ENCODE assay signal across 17 cellular contexts in the genomic region with DNA sequence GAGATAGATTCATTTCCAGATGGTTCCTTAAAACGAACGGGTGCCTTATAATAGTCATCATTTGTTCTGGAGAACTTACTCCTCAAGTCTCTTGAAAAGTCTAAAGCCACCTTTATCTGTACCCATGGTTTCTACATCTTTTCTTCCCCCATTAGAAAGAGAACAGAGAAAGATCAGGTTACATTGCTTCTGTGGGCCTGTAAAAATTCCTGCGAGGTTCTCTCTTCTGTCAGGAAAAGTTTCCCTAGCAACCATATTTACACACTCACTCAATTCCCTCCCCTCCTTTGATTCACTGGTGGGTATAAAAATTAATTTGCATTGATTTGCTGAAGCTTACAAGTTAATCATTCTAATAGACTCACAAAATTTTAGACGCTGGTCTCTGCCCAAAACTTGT. TPM values are rescaled to one million over a fixed set of nuclear protein-coding genes. Genes with fewer than 3 reads are reported as not detected.
DNase-seq lines count a peak whose midpoint lies in the region; ATAC-seq and TF ChIP-seq lines count a peak whose summit lies in the region.
"Had no signal": no experiment of that assay in that cellular context is flagged by ENCODE, and none has a peak within 500 bp of the region (broad histone marks: within the 10 kb centered on the region; RNA-seq: fewer than 3 reads in every experiment).

No MANE protein-coding gene starts in this region.

- H3K27ac ChIP-seq in HUES64 (ENCODE audit: low read depth, low read length), result no peak overlapping the region; the same call in 1 of the 2 replicates
- H3K27ac ChIP-seq in sigmoid colon, result peak overlapping the region in 3 of 4 donors; percentile 10 to 65 (median 37)
- H3K27ac ChIP-seq in ascending aorta, result no peak overlapping the region
- H3K27ac ChIP-seq in breast epithelium, result no peak overlapping the region
- H3K27ac ChIP-seq: left ventricle myocardium inferior, PC-9, transverse colon had no signal

- no peak for TF ChIP-seq POLR2A in sigmoid colon (IDR thresholded peaks at IDR 0.05)
- TF ChIP-seq POLR2A in breast epithelium (IDR thresholded peaks at IDR 0.05), result no peak

- no peaks in the 10 kb centered on the region for H3K36me3 ChIP-seq in HUES64 (ENCODE audit: insufficient read depth, low read length)
- H3K36me3 ChIP-seq in sigmoid colon, result no peaks in the 10 kb centered on the region
- H3K36me3 ChIP-seq in ascending aorta, result no peaks in the 10 kb centered on the region
- H3K36me3 ChIP-seq in breast epithelium, result no peaks in the 10 kb centered on the region
- H3K36me3 ChIP-seq: transverse colon had no signal

- peak; percentile 49 for DNase-seq in fibroblast of the aortic adventitia (ENCODE audit: low read depth)
- DNase-seq in sigmoid colon, result no peak
- no peak for DNase-seq in ascending aorta (ENCODE audit: low spot score in 2 of 2)
- no peak for DNase-seq in breast epithelium (ENCODE audit: low spot score in 2 of 2)
- DNase-seq in activated CD4-positive, alpha-beta T cell treated with anti-CD3 and anti-CD28 coated beads for 4 hours, result no peak
- DNase-seq: activated B cell treated with CpG ODN at 0.5 μM for 24 hours; activated naive CD4-positive, alpha-beta T cell treated with anti-CD3 and anti-CD28 coated beads for 36 hours; CD4-positive, alpha-beta T cell; cerebellar nuclear complex; left ventricle myocardium inferior; NCI-H2227 treated with DMSO at 0.1 percent for 48 hours; PC-9; right cardiac atrium; transverse colon had no signal

- peak; percentile 83 for ATAC-seq in SK-N-SH treated with all-trans-retinoic acid at 6 μM for 48 hours
- ATAC-seq: right cardiac atrium; stimulated activated effector memory CD8-positive, alpha-beta T cell treated with anti-CD3 and anti-CD28 coated beads, Interleukin-12 subunit alpha, Interleukin-12 subunit beta, amount 100 ng/mL, for 72 hours had no signal

- H3K4me3 ChIP-seq in HUES64 (ENCODE audit: low read length) (peak overlapping the region; percentile 4; the same call in 1 of the 2 replicates), fibroblast of the aortic adventitia (ENCODE audit: low read depth, low read length) (no peak overlapping the region), sigmoid colon (no peak overlapping the region), ascending aorta (no peak overlapping the region), breast epithelium (no peak overlapping the region)
- H3K4me3 ChIP-seq: left ventricle myocardium inferior, PC-9, transverse colon had no signal

- no peak for TF ChIP-seq EP300 in sigmoid colon (IDR thresholded peaks at IDR 0.05)

- H3K9me3 ChIP-seq in HUES64 (ENCODE audit: insufficient read depth, low read depth, low read length) (no peaks in the 10 kb centered on the region), sigmoid colon (no peaks in the 10 kb centered on the region), ascending aorta (no peaks in the 10 kb centered on the region), breast epithelium (no peaks in the 10 kb centered on the region)
- H3K9me3 ChIP-seq: transverse colon had no signal

- no peak overlapping the region for H3K9ac ChIP-seq in HUES64 (ENCODE audit: low read depth, low read length)

- H3K4me1 ChIP-seq in HUES64 (ENCODE audit: insufficient read depth, low read length) (peaks cover 41% of the 10 kb centered on the region), sigmoid colon (peaks cover 0 to 48% (median 25%) of the 10 kb centered on the region in 4 donors), ascending aorta (no peaks in the 10 kb centered on the region), breast epithelium (no peaks in the 10 kb centered on the region)

- H3K27me3 ChIP-seq in HUES64 (ENCODE audit: insufficient read depth, low read length), result peaks cover 3% of the 10 kb centered on the region; the same call in 1 of the 2 replicates
- H3K27me3 ChIP-seq in sigmoid colon, result no peaks in the 10 kb centered on the region
- H3K27me3 ChIP-seq in ascending aorta, result no peaks in the 10 kb centered on the region
- no peaks in the 10 kb centered on the region for H3K27me3 ChIP-seq in breast epithelium

- TF ChIP-seq CTCF in fibroblast of the aortic adventitia (IDR thresholded peaks at IDR 0.05; ENCODE audit: insufficient read depth, low read length), result no peak
- TF ChIP-seq CTCF in sigmoid colon (IDR thresholded peaks at IDR 0.05), result no peak
- TF ChIP-seq CTCF in ascending aorta (IDR thresholded peaks at IDR 0.05), result no peak
- no peak for TF ChIP-seq CTCF in breast epithelium (IDR thresholded peaks at IDR 0.05)

- intact Hi-C loops in sigmoid colon (cut with DNase I), result no loop called here
- intact Hi-C loops in ascending aorta (cut with DNase I), result no loop called here
- intact Hi-C loops in breast epithelium (cut with DNase I; ENCODE audit: low total_unique reads), result no loop called here

- 43% methylated on average over 4 of the region's 4 CpGs for WGBS in HUES64
- 73 to 81% methylated on average over 4 of the region's 4 CpGs for WGBS in sigmoid colon, 2 donors

TF ChIP-seq in SK-N-SH treated with all-trans-retinoic acid at 6 μM for 48 hours, 23 proteins besides CTCF, POLR2A, EP300 and RAD21:
- TF ChIP-seq ZNF565 (CRISPR knock-in tag; conservative IDR thresholded peaks at IDR 0.05; ENCODE audit: low read depth), result no peak
- 0 out of 2 replicates have a peak, but pooled peaks have one; percentile 1 for TF ChIP-seq ZC3H10 (CRISPR knock-in tag; IDR thresholded peaks at IDR 0.05)

RNA-seq across cellular contexts. Expression of gene PHC2, which starts 6.7 kb away (rescaled TPM):
- 39.8 TPM for polyA plus RNA-seq in HUES64 (2013, experiment 1 of 2)
- 53.8 TPM for polyA plus RNA-seq in HUES64 (2013, experiment 2 of 2)
- 30.3 and 50.5 TPM in 2 replicates for total RNA-seq in fibroblast of the aortic adventitia (ENCODE audit: low replicate concordance)
- total RNA-seq in sigmoid colon, result 100 to 1,000 TPM in 3 of 4 donors, 10 to 100 TPM in 1; 96.3 to 199 (median 124) TPM
- 10 to 100 TPM; 56.2 to 96.3 (median 76.3) TPM for polyA plus RNA-seq in sigmoid colon
- total RNA-seq in ascending aorta, result 222 TPM
- total RNA-seq in breast epithelium, result 100 to 1,000 TPM; 103 to 214 (median 134) TPM

RNA-seq across cellular contexts. Expression of gene ZSCAN20, which starts 48.2 kb away (rescaled TPM):
- 2.0 TPM for polyA plus RNA-seq in HUES64 (2013, experiment 1 of 2)
- 2.0 TPM for polyA plus RNA-seq in HUES64 (2013, experiment 2 of 2)
- total RNA-seq in fibroblast of the aortic adventitia (ENCODE audit: low replicate concordance), result 6.2 and 6.7 TPM in 2 replicates
- 1 to 10 TPM; 5.8 to 8.2 (median 6.8) TPM for total RNA-seq in sigmoid colon
- polyA plus RNA-seq in sigmoid colon, result 1 to 10 TPM in 2 of 3 donors, under 1 TPM in 1; 0.69 to 2.1 (median 1.8) TPM
- 42.6 TPM for total RNA-seq in ascending aorta
- total RNA-seq in breast epithelium, result 1 to 10 TPM; 4.2 to 7.9 (median 7.5) TPM

Comparison
In these comparisons a context has a peak if more than half of its experiments do, and no peak if none do; other contexts are left out.
1. H3K27ac ChIP-seq: peak in sigmoid colon (3 of 4); none in HUES64 (single experiment), ascending aorta (0 of 2) and breast epithelium (0 of 2).